ENCODE assay signal across 1 cellular context in the genomic region with DNA sequence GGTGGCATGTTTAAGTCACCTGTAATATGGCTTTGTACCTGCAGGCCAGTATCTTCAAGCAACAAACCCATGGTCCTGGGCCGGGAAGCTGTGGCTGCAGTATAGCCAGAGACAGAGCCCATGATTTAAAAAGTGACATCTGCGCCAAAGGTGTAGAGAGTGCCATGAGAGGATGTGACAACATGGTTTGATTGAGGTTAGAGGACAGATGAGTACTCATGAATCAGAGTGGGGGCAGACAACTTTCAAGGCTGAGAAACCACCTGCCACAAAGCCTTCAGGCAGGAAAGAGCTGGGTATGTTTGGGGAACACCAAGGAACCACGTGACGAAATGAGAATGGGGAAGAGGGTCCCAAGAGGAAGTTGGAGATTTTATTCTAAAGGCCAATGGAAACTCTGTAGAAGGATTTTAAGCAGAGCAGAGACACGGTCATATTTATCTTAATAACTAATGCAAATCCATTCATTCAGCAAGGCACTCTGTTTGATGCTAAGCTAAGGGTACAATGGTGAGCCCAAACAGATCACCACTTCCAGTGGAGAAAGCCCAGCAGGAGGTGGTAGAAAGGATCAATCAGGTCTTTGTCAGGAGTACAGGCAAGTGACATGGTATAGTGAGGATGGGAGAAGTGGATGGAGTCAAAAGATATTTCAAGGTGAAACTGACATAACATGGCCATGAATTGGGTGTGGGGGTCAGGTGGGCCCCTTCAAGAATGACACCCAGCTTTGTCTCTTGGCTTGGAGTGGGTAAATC.
TF ChIP-seq lines count a peak whose summit lies in the region.

No MANE protein-coding gene starts in this region.

TF ChIP-seq in K562, 482 proteins besides CTCF, POLR2A, EP300 and RAD21:
- TF ChIP-seq, protein P1, sequence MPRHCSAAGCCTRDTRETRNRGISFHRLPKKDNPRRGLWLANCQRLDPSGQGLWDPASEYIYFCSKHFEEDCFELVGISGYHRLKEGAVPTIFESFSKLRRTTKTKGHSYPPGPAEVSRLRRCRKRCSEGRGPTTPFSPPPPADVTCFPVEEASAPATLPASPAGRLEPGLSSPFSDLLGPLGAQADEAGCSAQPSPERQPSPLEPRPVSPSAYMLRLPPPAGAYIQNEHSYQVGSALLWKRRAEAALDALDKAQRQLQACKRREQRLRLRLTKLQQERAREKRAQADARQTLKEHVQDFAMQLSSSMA (CRISPR knock-in tag; IDR thresholded peaks at IDR 0.05) = no peak
- no peak for TF ChIP-seq ZNF592 (IDR thresholded peaks at IDR 0.05)
- no peak for TF ChIP-seq ZNF639 (CRISPR knock-in tag; conservative IDR thresholded peaks at IDR 0.05 in 1 of 2, IDR thresholded peaks at IDR 0.05 in 1 of 2)
- TF ChIP-seq STAT5B (CRISPR knock-in tag; IDR thresholded peaks at IDR 0.05) = no peak
- no peak for TF ChIP-seq BMI1 (IDR thresholded peaks at IDR 0.05; ENCODE audit: low read length)
- no peak for TF ChIP-seq ZNF316 (IDR thresholded peaks at IDR 0.05)
- TF ChIP-seq HDAC8 (tag; IDR thresholded peaks at IDR 0.05) = no peak
- TF ChIP-seq HDAC2 (IDR thresholded peaks at IDR 0.05) = no peak
- TF ChIP-seq SMARCC2 (IDR thresholded peaks at IDR 0.05; ENCODE audit: low read depth) = no peak
- no peak for TF ChIP-seq SETDB1 (IDR thresholded peaks at IDR 0.05; ENCODE audit: low read length)
- peak; percentile 36; the same call in 1 of the 2 replicates for TF ChIP-seq CBFA2T3 (IDR thresholded peaks at IDR 0.05)
- peak; percentile 50; the same call in 1 of the 2 replicates for TF ChIP-seq SPI1 (IDR thresholded peaks at IDR 0.05; ENCODE audit: borderline replicate concordance, low read depth, low read length)
- no peak for TF ChIP-seq PATZ1 (CRISPR knock-in tag; IDR thresholded peaks at IDR 0.05; ENCODE audit: borderline replicate concordance)
